ENCODE assay signal across 19 cellular contexts in the genomic region with DNA sequence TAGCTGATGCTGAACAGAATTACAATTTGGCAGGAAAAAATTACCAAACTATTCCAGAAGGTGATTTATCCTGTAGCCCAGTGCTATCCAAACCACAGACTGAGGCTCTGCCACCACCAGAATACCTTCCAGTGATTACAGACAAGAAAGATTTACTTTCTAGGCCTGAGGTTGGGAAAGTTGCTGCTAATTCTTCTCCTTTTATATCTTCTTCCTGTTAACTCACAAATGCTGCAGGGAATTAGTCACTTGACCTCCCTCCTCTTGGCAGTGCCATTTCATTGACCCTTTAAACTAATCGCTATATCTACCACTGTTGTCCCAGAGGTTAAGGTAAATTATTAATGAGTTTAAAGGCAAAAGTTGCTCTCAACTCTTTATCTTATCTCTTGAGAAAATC.
DNase-seq lines count a peak whose midpoint lies in the region; ATAC-seq and TF ChIP-seq lines count a peak whose summit lies in the region.
"Had no signal": no experiment of that assay in that cellular context is flagged by ENCODE, and none has a peak within 500 bp of the region (broad histone marks: within the 10 kb centered on the region; RNA-seq: fewer than 3 reads in every experiment).

No MANE protein-coding gene starts in this region.

- ATAC-seq in GM21367 (IDR thresholded peaks at IDR 0.05; ENCODE audit: unreplicated experiment) (no peak), GM18498 (IDR thresholded peaks at IDR 0.05; ENCODE audit: unreplicated experiment) (no peak)
- ATAC-seq: activated CD4-positive, alpha-beta T cell treated with anti-CD3 and anti-CD28 coated beads for 36 hours; gastroesophageal sphincter; naive thymus-derived CD4-positive, alpha-beta T cell had no signal

- in situ Hi-C loops in Caki2 (cut with HindIII; ENCODE audit: low pct_unique_long_range_greater_than_20kb, low sequenced_read_pairs): no loop called here

- H3K27ac ChIP-seq in caudate nucleus (ENCODE audit: low read depth, low read length): no peak overlapping the region
- H3K27ac ChIP-seq: BLaER1 treated with 17β-estradiol and CSF1 and Interleukin-3, amounts not matched to agents 10 nM and 100 nM; gastroesophageal sphincter; Peyer's patch had no signal

- no peak for TF ChIP-seq CTCF in epithelial cell of esophagus (IDR thresholded peaks at IDR 0.05; ENCODE audit: insufficient read depth, low read depth, low read length, missing control alignments)

- peak; percentile 89 for DNase-seq in Caki2 (ENCODE audit: low read depth)
- DNase-seq in M059J (ENCODE audit: low read depth): peak; percentile 86
- DNase-seq in epithelial cell of esophagus (ENCODE audit: low read depth): peak; percentile 20
- peak; percentile 16 for DNase-seq in mucosa of gallbladder (ENCODE audit: low spot score)
- DNase-seq in anterior cingulate cortex (lab: John Stamatoyannopoulos, UW): no peak
- no peak for DNase-seq in caudate nucleus (lab: John Stamatoyannopoulos, UW)
- DNase-seq: activated CD4-positive, alpha-beta T cell treated with anti-CD3 and anti-CD28 coated beads for 36 hours; activated T-cell treated with anti-CD3 and anti-CD28 coated beads, Interleukin-2, amount 50 U/mL, for 1 hour; Karpas-422; naive thymus-derived CD4-positive, alpha-beta T cell; NCI-H187 treated with DMSO at 0.1 percent for 48 hours; NCI-H524; Peyer's patch; retina; thyroid gland had no signal

- H3K4me3 ChIP-seq in epithelial cell of esophagus (ENCODE audit: low read length): no peak overlapping the region
- H3K4me3 ChIP-seq: BLaER1 treated with 17β-estradiol and CSF1 and Interleukin-3, amounts not matched to agents 10 nM and 100 nM; gastroesophageal sphincter; Peyer's patch; thyroid gland had no signal

Comparison
In these comparisons a context has a peak if more than half of its experiments do, and no peak if none do; other contexts are left out.
1. DNase-seq: peak in Caki2 (single experiment), M059J (single experiment), epithelial cell of esophagus (single experiment) and mucosa of gallbladder (single experiment); none in anterior cingulate cortex (0 of 58) and caudate nucleus (0 of 61).